ENCODE assay signal across 8 cellular contexts in the genomic region with DNA sequence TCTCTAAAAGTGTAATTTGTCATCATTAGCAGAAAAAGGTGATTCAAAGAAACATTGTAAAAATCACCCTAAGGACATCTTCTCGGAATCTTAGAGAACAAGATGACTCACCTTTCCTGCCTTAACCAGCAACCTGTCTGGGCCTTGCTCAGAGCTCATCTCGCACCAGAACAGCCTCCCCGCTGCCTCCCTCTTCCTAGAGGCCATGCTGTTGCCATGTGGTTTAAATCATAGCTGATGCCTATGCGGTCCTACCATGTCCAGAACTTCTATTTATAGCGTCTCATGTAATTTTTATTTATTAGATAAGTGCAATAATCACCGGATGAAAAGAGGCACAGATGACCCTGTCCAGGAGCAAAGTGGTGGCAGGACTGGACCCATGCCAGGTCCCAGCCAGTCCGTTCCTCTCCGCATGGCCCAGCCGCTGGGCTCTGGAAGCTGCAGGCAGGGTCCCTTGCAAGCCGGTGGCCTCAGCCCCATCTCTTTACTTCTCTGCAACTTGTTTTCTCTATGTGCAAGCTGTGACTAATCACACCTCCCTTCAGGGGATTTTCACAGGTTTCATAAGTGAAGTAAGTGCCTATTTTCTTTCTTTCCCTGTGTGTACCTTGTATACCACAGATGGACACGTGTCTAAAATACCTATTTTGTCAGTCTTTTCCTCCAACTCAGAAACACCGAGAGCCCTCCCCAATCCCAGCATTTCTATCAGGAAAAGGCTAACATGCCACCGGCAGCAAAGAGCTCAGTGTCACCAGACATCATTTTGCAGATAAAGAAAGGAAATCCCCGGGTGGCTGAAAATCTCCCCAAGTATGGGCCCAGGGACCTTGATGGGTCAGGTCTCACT. TPM values are rescaled to one million over a fixed set of nuclear protein-coding genes. Genes with fewer than 3 reads are reported as not detected.
DNase-seq lines count a peak whose midpoint lies in the region; ATAC-seq lines count a peak whose summit lies in the region.

No MANE protein-coding gene starts in this region.

- peaks cover 80% of the 10 kb centered on the region for H3K4me1 Mint-ChIP-seq in activated T-cell treated with anti-CD3 and anti-CD28 coated beads, Interleukin-2, amount 50 U/mL, for 72 hours (ENCODE audit: low read depth)
- H3K4me1 Mint-ChIP-seq in naive B cell, result peaks cover 38 to 64% (median 51%) of the 10 kb centered on the region in 3 donors

- H3K4me3 Mint-ChIP-seq in activated T-cell treated with anti-CD3 and anti-CD28 coated beads, Interleukin-2, amount 50 U/mL, for 72 hours, result peak overlapping the region; percentile 82 to 97
- peak overlapping the region in 7 of 8 donors; percentile 38 to 86 (median 69) for H3K4me3 Mint-ChIP-seq in naive B cell

- H3K27ac Mint-ChIP-seq in activated T-cell treated with anti-CD3 and anti-CD28 coated beads, Interleukin-2, amount 50 U/mL, for 72 hours, result peak overlapping the region; percentile 100
- H3K27ac Mint-ChIP-seq in naive B cell, result peak overlapping the region; percentile 23 to 96 (median 94)

- peaks cover 5 to 16% of the 10 kb centered on the region in 2 donors for H3K36me3 Mint-ChIP-seq in activated T-cell treated with anti-CD3 and anti-CD28 coated beads, Interleukin-2, amount 50 U/mL, for 72 hours (ENCODE audit: insufficient read depth in 2 of 2)
- H3K36me3 Mint-ChIP-seq in naive B cell, result peaks cover 4 to 12% of the 10 kb centered on the region in 2 donors

- peak; percentile 85 for ATAC-seq in HG03439 (IDR thresholded peaks at IDR 0.05; ENCODE audit: unreplicated experiment)
- ATAC-seq in activated T-cell treated with anti-CD3 and anti-CD28 coated beads, Interleukin-2, amount 50 U/mL, for 72 hours (replicated peaks in 1 of 2), result peak; percentile 81 to 87
- ATAC-seq in naive B cell (ENCODE audit: low read depth in 2 of 2), result peak; percentile 71 to 76

- no peaks in the 10 kb centered on the region for H3K27me3 Mint-ChIP-seq in activated T-cell treated with anti-CD3 and anti-CD28 coated beads, Interleukin-2, amount 50 U/mL, for 72 hours (ENCODE audit: low read depth)
- H3K27me3 Mint-ChIP-seq in naive B cell, result no peaks in the 10 kb centered on the region

- H3K9me3 Mint-ChIP-seq in activated T-cell treated with anti-CD3 and anti-CD28 coated beads, Interleukin-2, amount 50 U/mL, for 72 hours, result peaks cover 5 to 6% of the 10 kb centered on the region in 2 donors
- H3K9me3 Mint-ChIP-seq in naive B cell, result peaks cover 5 to 23% (median 11%) of the 10 kb centered on the region in 7 donors

- DNase-seq in stimulated activated CD4-positive, alpha-beta T cell treated with anti-CD3 and anti-CD28 coated beads, Interleukin-12 subunit alpha, Interleukin-12 subunit beta, amount 100 ng/mL, for 4 hours, result peak; percentile 57
- no peak for DNase-seq in stimulated activated CD4-positive, alpha-beta T cell treated with anti-CD3 and anti-CD28 coated beads, Interleukin-2, amount 100 ng/mL, for 48 hours
- DNase-seq in activated T-cell treated with anti-CD3 and anti-CD28 coated beads, Interleukin-2, amount 50 U/mL, for 72 hours, result peak; percentile 73 to 85
- DNase-seq in naive B cell (peak; percentile 39), D341Med (ENCODE audit: low spot score) (no peak), MV-4-11 (lab: John Stamatoyannopoulos, UW) (no peak), hypothalamus (lab: John Stamatoyannopoulos, UW) (no peak)

RNA-seq across cellular contexts. Expression of a gene that starts 27.1 kb away (rescaled TPM):
- 100 to 1,000 TPM; 184 to 240 TPM for total RNA-seq in activated T-cell treated with anti-CD3 and anti-CD28 coated beads, Interleukin-2, amount 50 U/mL, for 72 hours
- 1,000 to 10,000 TPM in 1 of 6 donors, 100 to 1,000 TPM in 5; 316 to 1,111 (median 647) TPM for polyA plus RNA-seq in naive B cell (ENCODE audit: low read depth in 6 of 6)

Comparison
In these comparisons a context has a peak if more than half of its experiments do, and no peak if none do; other contexts are left out.
1. DNase-seq: peak in stimulated activated CD4-positive, alpha-beta T cell treated with anti-CD3 and anti-CD28 coated beads, Interleukin-12 subunit alpha, Interleukin-12 subunit beta, amount 100 ng/mL, for 4 hours (single experiment), activated T-cell treated with anti-CD3 and anti-CD28 coated beads, Interleukin-2, amount 50 U/mL, for 72 hours (2 of 2) and naive B cell (single experiment); none in stimulated activated CD4-positive, alpha-beta T cell treated with anti-CD3 and anti-CD28 coated beads, Interleukin-2, amount 100 ng/mL, for 48 hours (0 of 2), D341Med (single experiment), MV-4-11 (single experiment) and hypothalamus (0 of 51).
2. Peak in every context shown above with its lines, with median percentiles within 50 percentile points of each other: ATAC-seq.